18 cellular contexts compared by ENCODE assay signal in the genomic region with DNA sequence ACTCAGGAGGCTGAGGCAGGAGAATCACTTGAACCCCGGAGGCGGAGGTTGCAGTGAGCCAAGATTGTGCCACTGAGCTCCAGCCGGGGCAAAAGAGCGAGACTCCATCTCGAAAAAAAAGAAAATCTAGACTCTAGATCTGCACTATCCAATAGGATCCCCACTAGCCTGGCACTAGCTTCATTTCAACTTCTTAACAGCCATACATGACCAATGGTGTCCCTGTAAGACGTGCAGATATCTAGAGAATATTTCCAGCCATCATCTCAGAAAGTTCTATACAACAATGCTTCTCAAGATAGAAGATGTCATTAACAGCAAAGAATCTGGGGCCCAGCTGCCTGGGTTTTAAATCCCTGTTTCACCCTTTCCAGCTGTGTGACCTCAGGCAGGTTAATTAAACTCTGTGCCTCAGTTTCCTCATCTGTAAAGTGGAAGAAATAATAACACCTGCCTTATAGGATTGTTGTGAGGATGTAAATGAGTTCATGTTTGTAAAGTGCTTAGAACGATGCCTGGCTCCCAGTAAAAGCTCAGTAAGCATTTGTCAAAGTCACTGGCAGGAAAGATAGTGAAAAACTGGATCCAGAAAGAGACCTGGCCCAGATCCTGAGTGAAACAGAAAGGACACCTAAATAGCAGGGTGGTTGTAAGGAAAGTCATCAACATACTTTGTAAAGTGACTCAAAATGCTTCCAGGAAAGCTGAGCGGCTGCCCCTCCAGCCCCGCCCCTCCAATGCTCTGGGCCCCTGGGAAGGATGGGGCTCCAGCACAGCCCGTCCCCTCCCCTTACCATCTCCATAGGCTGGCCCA. TPM values are rescaled to one million over a fixed set of nuclear protein-coding genes. Genes with fewer than 3 reads are reported as not detected.
"Had no signal": no experiment of that assay in that cellular context is flagged by ENCODE, and none has a peak within 500 bp of the region (broad histone marks: within the 10 kb centered on the region; RNA-seq: fewer than 3 reads in every experiment).

No MANE protein-coding gene starts in this region.

- H3K9me3 Mint-ChIP-seq: memory B cell had no signal

- DNase-seq: activated CD4-positive, alpha-beta T cell treated with anti-CD3 and anti-CD28 coated beads for 4 hours; activated CD8-positive, alpha-beta memory T cell treated with anti-CD3 and anti-CD28 coated beads, Interleukin-2, amount 10 ng/mL, durations not matched to agents 7 days and 5 days; activated naive CD4-positive, alpha-beta T cell; caudate nucleus; colonic mucosa; heart right ventricle; islet precursor cell; retina; SIG-M5; stimulated activated CD4-positive, alpha-beta T cell treated with anti-CD3 and anti-CD28 coated beads, Interleukin-15, amount 100 ng/mL, for 24 hours; stimulated activated CD4-positive, alpha-beta T cell treated with anti-CD3 and anti-CD28 coated beads, Interleukin-4, amount 100 ng/mL, for 4 hours; SW 1271; T-helper 9 cell had no signal

- H3K27ac Mint-ChIP-seq: activated CD8-positive, alpha-beta memory T cell treated with anti-CD3 and anti-CD28 coated beads, Interleukin-2, amount 10 ng/mL, durations not matched to agents 7 days and 5 days; memory B cell had no signal

- H3K27me3 Mint-ChIP-seq: activated CD8-positive, alpha-beta memory T cell treated with anti-CD3 and anti-CD28 coated beads, Interleukin-2, amount 10 ng/mL, durations not matched to agents 7 days and 5 days; memory B cell had no signal

- H3K9me3 ChIP-seq: colonic mucosa, heart right ventricle, tibial nerve had no signal

- H3K4me3 Mint-ChIP-seq: activated CD8-positive, alpha-beta memory T cell treated with anti-CD3 and anti-CD28 coated beads, Interleukin-2, amount 10 ng/mL, durations not matched to agents 7 days and 5 days; memory B cell had no signal

- H3K27me3 ChIP-seq: colonic mucosa, heart right ventricle, tibial nerve had no signal

- H3K27ac ChIP-seq: colonic mucosa, heart right ventricle, tibial nerve had no signal

- H3K36me3 ChIP-seq: colonic mucosa had no signal

- ATAC-seq: activated CD8-positive, alpha-beta memory T cell treated with anti-CD3 and anti-CD28 coated beads, Interleukin-2, amount 10 ng/mL, durations not matched to agents 7 days and 5 days; heart right ventricle; left lobe of liver had no signal

- H3K4me3 ChIP-seq: colonic mucosa, heart right ventricle, tibial nerve had no signal

RNA-seq across cellular contexts. Expression of gene PGLYRP2, which starts 43.1 kb away (rescaled TPM):
- total RNA-seq: colonic mucosa, frontal cortex, heart right ventricle, skeletal muscle tissue, tibial nerve had no signal
- polyA plus RNA-seq: heart right ventricle had no signal
